27 cellular contexts compared by ENCODE assay signal in genomic region chrX:3520987-3521875, GRCh38.
DNase-seq lines count a peak whose midpoint lies in the region; ATAC-seq and TF ChIP-seq lines count a peak whose summit lies in the region.
"Had no signal": no experiment of that assay in that cellular context is flagged by ENCODE, and none has a peak within 500 bp of the region (broad histone marks: within the 10 kb centered on the region; RNA-seq: fewer than 3 reads in every experiment).

No MANE protein-coding gene starts in this region.

- no peaks in the 10 kb centered on the region for H3K27me3 ChIP-seq in lower lobe of right lung (ENCODE audit: low read depth)
- no peaks in the 10 kb centered on the region for H3K27me3 ChIP-seq in thyroid gland
- H3K27me3 ChIP-seq: BE2C, body of pancreas, foreskin keratinocyte, tibial artery had no signal

- H3K27ac ChIP-seq in lower lobe of right lung: no peak overlapping the region
- no peak overlapping the region for H3K27ac ChIP-seq in thyroid gland
- H3K27ac ChIP-seq: body of pancreas, foreskin keratinocyte, parathyroid adenoma, tibial artery had no signal

- WGBS in thyroid gland, 2 donors: 28 to 34% methylated on average over 6 of the region's 6 CpGs

- ATAC-seq in lower lobe of right lung (peak; percentile 23 to 51), left lobe of liver (no peak), GM19452 (IDR thresholded peaks at IDR 0.05; ENCODE audit: unreplicated experiment) (no peak)
- ATAC-seq: activated naive CD4-positive, alpha-beta T cell treated with anti-CD3 and anti-CD28 coated beads, Interleukin-2, amount 50 U/mL, for 72 hours; body of pancreas; foreskin keratinocyte; naive thymus-derived CD4-positive, alpha-beta T cell; Panc1; stimulated activated naive CD8-positive, alpha-beta T cell treated with anti-CD3 and anti-CD28 coated beads, Interleukin-15, Interleukin-2, amounts not matched to agents 100 U/mL and 50 U/mL, for 24 hours had no signal

- H3K36me3 ChIP-seq in lower lobe of right lung (no peaks in the 10 kb centered on the region), thyroid gland (no peaks in the 10 kb centered on the region)
- H3K36me3 ChIP-seq: BE2C, tibial artery had no signal

- H3K4me1 ChIP-seq in lower lobe of right lung (no peaks in the 10 kb centered on the region), thyroid gland (peaks cover 0 to 6% of the 10 kb centered on the region in 2 donors)
- H3K4me1 ChIP-seq: BE2C, body of pancreas, foreskin keratinocyte, parathyroid adenoma, tibial artery had no signal

- H3K9me3 ChIP-seq in lower lobe of right lung (no peaks in the 10 kb centered on the region), thyroid gland (no peaks in the 10 kb centered on the region)
- H3K9me3 ChIP-seq: BE2C, body of pancreas, tibial artery had no signal

- H3K4me3 ChIP-seq in lower lobe of right lung (no peak overlapping the region), thyroid gland (replicated peaks in 1 of 3) (no peak overlapping the region)
- H3K4me3 ChIP-seq: body of pancreas, coronary artery, tibial artery had no signal

- no peak for TF ChIP-seq POLR2A in thyroid gland (IDR thresholded peaks at IDR 0.05)

- intact Hi-C loops in lower lobe of right lung (cut with DNase I): no loop called here
- intact Hi-C loops in thyroid gland (cut with DNase I): no loop called here

- DNase-seq in H4 (ENCODE audit: low spot score): peak; percentile 25
- peak; percentile 13 for DNase-seq in brain pericyte (ENCODE audit: low read depth, low spot score)
- no peak for DNase-seq in lower lobe of right lung
- DNase-seq in thyroid gland: peak; percentile 51 to 59
- DNase-seq in left lobe of liver (ENCODE audit: low spot score): no peak
- DNase-seq in cerebellum (ENCODE audit: low spot score): no peak
- DNase-seq: BE2C; body of pancreas; COR-L47; DMS79 treated with DMSO at 0.1 percent for 48 hours; foreskin keratinocyte; H9; islet precursor cell; mammary epithelial cell; naive thymus-derived CD4-positive, alpha-beta T cell; NCI-H1105; NCI-H2081; NCI-H446; stimulated activated CD4-positive, alpha-beta T cell treated with anti-CD3 and anti-CD28 coated beads, Interleukin-2, amount 100 ng/mL, for 48 hours; stimulated activated naive CD8-positive, alpha-beta T cell treated with anti-CD3 and anti-CD28 coated beads, Interleukin-15, Interleukin-2, amounts not matched to agents 100 U/mL and 50 U/mL, for 24 hours; T-helper 9 cell; tibial artery had no signal

- TF ChIP-seq CTCF in lower lobe of right lung (IDR thresholded peaks at IDR 0.05) (no peak), thyroid gland (IDR thresholded peaks at IDR 0.05) (peak in 1 of 6 experiments; percentile 5)

Comparison
In these comparisons a context has a peak if more than half of its experiments do, and no peak if none do; other contexts are left out.
1. DNase-seq: peak in H4 (single experiment), brain pericyte (single experiment) and thyroid gland (2 of 2); none in lower lobe of right lung (single experiment), left lobe of liver (single experiment) and cerebellum (single experiment).
2. ATAC-seq: peak in lower lobe of right lung (2 of 2); none in left lobe of liver (single experiment) and GM19452 (single experiment).